Comparison of ENCODE assay signal across 1 cellular context in genomic region chr12:52924764-52925716, GRCh38.
A peak's percentile ranks its signal among the peaks of the same experiment; 100 is the strongest.
TF ChIP-seq lines count a peak whose summit lies in the region.

No MANE protein-coding gene starts in this region.

TF ChIP-seq in K562, 482 proteins besides CTCF, POLR2A, EP300 and RAD21 (continued from another document and continues in another):
- TF ChIP-seq LEF1 (IDR thresholded peaks at IDR 0.05): peak; percentile 64; the same call in 1 of the 2 replicates
- TF ChIP-seq ZBTB12 (CRISPR knock-in tag; IDR thresholded peaks at IDR 0.05): no peak
- no peak for TF ChIP-seq BDP1 (IDR thresholded peaks at IDR 0.05; ENCODE audit: insufficient read depth, insufficient read length)
- no peak for TF ChIP-seq THAP7 (CRISPR knock-in tag; IDR thresholded peaks at IDR 0.05)
- TF ChIP-seq FOXJ3 (CRISPR knock-in tag; IDR thresholded peaks at IDR 0.05): no peak
- no peak for TF ChIP-seq ZNF408 (CRISPR knock-in tag; IDR thresholded peaks at IDR 0.05; ENCODE audit: low read depth)
- TF ChIP-seq MTA2 (IDR thresholded peaks at IDR 0.05; ENCODE audit: low read depth): peak; percentile 67
- TF ChIP-seq ELF2 (CRISPR knock-in tag; IDR thresholded peaks at IDR 0.05): no peak
- TF ChIP-seq HNRNPLL (IDR thresholded peaks at IDR 0.05; ENCODE audit: low read depth, low read length, poor library complexity, severe bottlenecking): no peak
- no peak for TF ChIP-seq SP1 (CRISPR knock-in tag; IDR thresholded peaks at IDR 0.05)
- TF ChIP-seq, protein P1, sequence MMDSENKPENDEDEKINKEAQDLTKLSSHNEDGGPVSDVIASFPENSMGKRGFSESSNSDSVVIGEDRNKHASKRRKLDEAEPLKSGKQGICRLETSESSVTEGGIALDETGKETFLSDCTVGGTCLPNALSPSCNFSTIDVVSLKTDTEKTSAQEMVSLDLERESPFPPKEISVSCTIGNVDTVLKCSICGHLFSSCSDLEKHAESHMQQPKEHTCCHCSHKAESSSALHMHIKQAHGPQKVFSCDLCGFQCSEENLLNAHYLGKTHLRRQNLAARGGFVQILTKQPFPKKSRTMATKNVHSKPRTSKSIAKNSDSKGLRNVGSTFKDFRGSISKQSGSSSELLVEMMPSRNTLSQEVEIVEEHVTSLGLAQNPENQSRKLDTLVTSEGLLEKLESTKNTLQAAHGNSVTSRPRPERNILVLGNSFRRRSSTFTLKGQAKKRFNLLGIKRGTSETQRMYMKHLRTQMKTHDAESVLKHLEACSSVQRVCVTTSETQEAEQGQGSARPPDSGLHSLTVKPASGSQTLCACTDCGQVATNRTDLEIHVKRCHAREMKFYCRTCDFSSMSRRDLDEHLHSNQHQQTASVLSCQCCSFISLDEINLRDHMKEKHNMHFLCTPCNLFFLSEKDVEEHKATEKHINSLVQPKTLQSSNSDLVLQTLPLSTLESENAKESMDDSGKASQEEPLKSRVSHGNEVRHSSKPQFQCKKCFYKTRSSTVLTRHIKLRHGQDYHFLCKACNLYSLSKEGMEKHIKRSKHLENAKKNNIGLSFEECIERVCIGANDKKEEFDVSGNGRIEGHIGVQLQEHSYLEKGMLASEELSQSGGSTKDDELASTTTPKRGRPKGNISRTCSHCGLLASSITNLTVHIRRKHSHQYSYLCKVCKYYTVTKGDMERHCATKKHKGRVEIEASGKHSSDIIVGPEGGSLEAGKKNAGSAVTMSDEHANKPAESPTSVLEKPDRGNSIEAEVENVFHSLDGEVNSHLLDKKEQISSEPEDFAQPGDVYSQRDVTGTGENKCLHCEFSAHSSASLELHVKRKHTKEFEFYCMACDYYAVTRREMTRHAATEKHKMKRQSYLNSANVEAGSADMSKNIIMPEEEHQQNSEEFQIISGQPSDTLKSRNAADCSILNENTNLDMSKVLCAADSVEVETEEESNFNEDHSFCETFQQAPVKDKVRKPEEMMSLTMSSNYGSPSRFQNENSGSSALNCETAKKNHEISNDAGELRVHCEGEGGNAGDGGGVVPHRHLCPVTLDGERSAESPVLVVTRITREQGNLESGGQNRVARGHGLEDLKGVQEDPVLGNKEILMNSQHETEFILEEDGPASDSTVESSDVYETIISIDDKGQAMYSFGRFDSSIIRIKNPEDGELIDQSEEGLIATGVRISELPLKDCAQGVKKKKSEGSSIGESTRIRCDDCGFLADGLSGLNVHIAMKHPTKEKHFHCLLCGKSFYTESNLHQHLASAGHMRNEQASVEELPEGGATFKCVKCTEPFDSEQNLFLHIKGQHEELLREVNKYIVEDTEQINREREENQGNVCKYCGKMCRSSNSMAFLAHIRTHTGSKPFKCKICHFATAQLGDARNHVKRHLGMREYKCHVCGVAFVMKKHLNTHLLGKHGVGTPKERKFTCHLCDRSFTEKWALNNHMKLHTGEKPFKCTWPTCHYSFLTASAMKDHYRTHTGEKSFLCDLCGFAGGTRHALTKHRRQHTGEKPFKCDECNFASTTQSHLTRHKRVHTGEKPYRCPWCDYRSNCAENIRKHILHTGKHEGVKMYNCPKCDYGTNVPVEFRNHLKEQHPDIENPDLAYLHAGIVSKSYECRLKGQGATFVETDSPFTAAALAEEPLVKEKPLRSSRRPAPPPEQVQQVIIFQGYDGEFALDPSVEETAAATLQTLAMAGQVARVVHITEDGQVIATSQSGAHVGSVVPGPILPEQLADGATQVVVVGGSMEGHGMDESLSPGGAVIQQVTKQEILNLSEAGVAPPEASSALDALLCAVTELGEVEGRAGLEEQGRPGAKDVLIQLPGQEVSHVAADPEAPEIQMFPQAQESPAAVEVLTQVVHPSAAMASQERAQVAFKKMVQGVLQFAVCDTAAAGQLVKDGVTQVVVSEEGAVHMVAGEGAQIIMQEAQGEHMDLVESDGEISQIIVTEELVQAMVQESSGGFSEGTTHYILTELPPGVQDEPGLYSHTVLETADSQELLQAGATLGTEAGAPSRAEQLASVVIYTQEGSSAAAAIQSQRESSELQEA (IDR thresholded peaks at IDR 0.05; ENCODE audit: low read depth): no peak
- TF ChIP-seq ZNF57 (CRISPR knock-in tag; IDR thresholded peaks at IDR 0.05): no peak
- TF ChIP-seq SUPT5H (IDR thresholded peaks at IDR 0.05): no peak
- no peak for TF ChIP-seq ZNF696 (CRISPR knock-in tag; conservative IDR thresholded peaks at IDR 0.05)
- TF ChIP-seq RBM22 (IDR thresholded peaks at IDR 0.05; ENCODE audit: low read depth, low read length, poor library complexity, severe bottlenecking): no peak
- TF ChIP-seq, protein P2, sequence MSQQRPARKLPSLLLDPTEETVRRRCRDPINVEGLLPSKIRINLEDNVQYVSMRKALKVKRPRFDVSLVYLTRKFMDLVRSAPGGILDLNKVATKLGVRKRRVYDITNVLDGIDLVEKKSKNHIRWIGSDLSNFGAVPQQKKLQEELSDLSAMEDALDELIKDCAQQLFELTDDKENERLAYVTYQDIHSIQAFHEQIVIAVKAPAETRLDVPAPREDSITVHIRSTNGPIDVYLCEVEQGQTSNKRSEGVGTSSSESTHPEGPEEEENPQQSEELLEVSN (IDR thresholded peaks at IDR 0.05; ENCODE audit: borderline replicate concordance in 1 of 2, extremely low read depth in 1 of 2, insufficient read depth in 1 of 2, insufficient read length in 1 of 2, low read depth in 1 of 2, low read length in 1 of 2, poor library complexity in 1 of 2, severe bottlenecking in 1 of 2): no peak
- TF ChIP-seq DPF2 (IDR thresholded peaks at IDR 0.05): peak; percentile 92
- TF ChIP-seq CBX2 (IDR thresholded peaks at IDR 0.05; ENCODE audit: insufficient read depth, low read length, poor library complexity, severe bottlenecking): no peak
- no peak for TF ChIP-seq ZNF75A (CRISPR knock-in tag; IDR thresholded peaks at IDR 0.05)
- TF ChIP-seq CHD7 (IDR thresholded peaks at IDR 0.05; ENCODE audit: low read depth, low read length): no peak
- no peak for TF ChIP-seq MIER1 (IDR thresholded peaks at IDR 0.05; ENCODE audit: low read depth)
- TF ChIP-seq GTF2F1 (IDR thresholded peaks at IDR 0.05; ENCODE audit: low read depth, low read length): no peak
- no peak for TF ChIP-seq THRAP3 (IDR thresholded peaks at IDR 0.05; ENCODE audit: borderline replicate concordance)
- peak; percentile 79 for TF ChIP-seq NEUROD1 (IDR thresholded peaks at IDR 0.05; ENCODE audit: borderline replicate concordance, low read depth, low read length, partially characterized antibody)
- TF ChIP-seq ATF7 (IDR thresholded peaks at IDR 0.05): peak; percentile 57
- TF ChIP-seq MYNN (IDR thresholded peaks at IDR 0.05): 0 out of 2 replicates have a peak, but pooled peaks have one; percentile 39
- TF ChIP-seq MYNN (CRISPR knock-in tag; IDR thresholded peaks at IDR 0.05): no peak
- TF ChIP-seq, protein P3, sequence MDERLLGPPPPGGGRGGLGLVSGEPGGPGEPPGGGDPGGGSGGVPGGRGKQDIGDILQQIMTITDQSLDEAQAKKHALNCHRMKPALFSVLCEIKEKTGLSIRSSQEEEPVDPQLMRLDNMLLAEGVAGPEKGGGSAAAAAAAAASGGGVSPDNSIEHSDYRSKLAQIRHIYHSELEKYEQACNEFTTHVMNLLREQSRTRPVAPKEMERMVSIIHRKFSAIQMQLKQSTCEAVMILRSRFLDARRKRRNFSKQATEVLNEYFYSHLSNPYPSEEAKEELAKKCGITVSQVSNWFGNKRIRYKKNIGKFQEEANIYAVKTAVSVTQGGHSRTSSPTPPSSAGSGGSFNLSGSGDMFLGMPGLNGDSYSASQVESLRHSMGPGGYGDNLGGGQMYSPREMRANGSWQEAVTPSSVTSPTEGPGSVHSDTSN (CRISPR knock-in tag; IDR thresholded peaks at IDR 0.05; ENCODE audit: low read depth): no peak
- TF ChIP-seq, protein P3 (tag; conservative IDR thresholded peaks at IDR 0.05; ENCODE audit: low read depth): no peak
- TF ChIP-seq CREM (IDR thresholded peaks at IDR 0.05; ENCODE audit: low read depth): no peak
- TF ChIP-seq HOXB6 (CRISPR knock-in tag; IDR thresholded peaks at IDR 0.05; ENCODE audit: borderline replicate concordance): no peak
- peak; percentile 69 for TF ChIP-seq GATA2 (CRISPR knock-in tag; IDR thresholded peaks at IDR 0.05)
- TF ChIP-seq EWSR1 (IDR thresholded peaks at IDR 0.05; ENCODE audit: borderline replicate concordance, low read depth, partially characterized antibody): no peak
- no peak for TF ChIP-seq SMAD2 (IDR thresholded peaks at IDR 0.05; ENCODE audit: low read depth, low read length)
- no peak for TF ChIP-seq ETV1 (tag; conservative IDR thresholded peaks at IDR 0.05; ENCODE audit: low read depth)
